Comparison of ENCODE assay signal across 18 cellular contexts in genomic region chr3:129061888-129062834, GRCh38. TPM values are rescaled to one million over a fixed set of nuclear protein-coding genes. Genes with fewer than 3 reads are reported as not detected.
DNase-seq lines count a peak whose midpoint lies in the region; ATAC-seq and TF ChIP-seq lines count a peak whose summit lies in the region.
"Had no signal": no experiment of that assay in that cellular context is flagged by ENCODE, and none has a peak within 500 bp of the region (broad histone marks: within the 10 kb centered on the region; RNA-seq: fewer than 3 reads in every experiment).

No MANE protein-coding gene starts in this region.

- no peak for TF ChIP-seq POLR2A in transverse colon (IDR thresholded peaks at IDR 0.05)

- H3K27ac ChIP-seq in BLaER1 treated with 17β-estradiol and CSF1 and Interleukin-3, amounts not matched to agents 10 nM and 100 nM = peak overlapping the region in 7 of 11 experiments; percentile 32 to 83 (median 69); a peak in 11 of 22 replicates
- H3K27ac ChIP-seq in mucosa of rectum (ENCODE audit: low read depth in 2 of 2, low read length in 2 of 2) (peak overlapping the region; percentile 60 to 92), transverse colon (peak overlapping the region in 3 of 4 donors; percentile 83 to 94 (median 87)), tibial artery (peak overlapping the region in 1 of 2 donors; percentile 45)
- H3K27ac ChIP-seq: SJCRH30 had no signal

- H3K36me3 ChIP-seq in BLaER1 treated with 17β-estradiol and CSF1 and Interleukin-3, amounts not matched to agents 10 nM and 100 nM = no peaks in the 10 kb centered on the region
- no peaks in the 10 kb centered on the region for H3K36me3 ChIP-seq in NT2/D1 (ENCODE audit: insufficient read depth, insufficient read length, low read length)
- H3K36me3 ChIP-seq in mucosa of rectum (ENCODE audit: control insufficient read depth in 2 of 2, insufficient read depth in 2 of 2, low read length in 2 of 2) = no peaks in the 10 kb centered on the region
- no peaks in the 10 kb centered on the region for H3K36me3 ChIP-seq in transverse colon
- no peaks in the 10 kb centered on the region for H3K36me3 ChIP-seq in tibial artery
- H3K36me3 ChIP-seq: SJCRH30 had no signal

- peaks cover 0 to 13% (median 0%) of the 10 kb centered on the region in 11 experiments; a peak in 4 of 22 replicates for H3K27me3 ChIP-seq in BLaER1 treated with 17β-estradiol and CSF1 and Interleukin-3, amounts not matched to agents 10 nM and 100 nM
- H3K27me3 ChIP-seq in NT2/D1 (ENCODE audit: insufficient read depth, insufficient read length) = no peaks in the 10 kb centered on the region
- H3K27me3 ChIP-seq in mucosa of rectum (ENCODE audit: control insufficient read depth in 2 of 2, insufficient read depth in 2 of 2, low read length in 2 of 2) = no peaks in the 10 kb centered on the region
- H3K27me3 ChIP-seq in transverse colon = no peaks in the 10 kb centered on the region
- H3K27me3 ChIP-seq in tibial artery = no peaks in the 10 kb centered on the region

- in situ Hi-C loops in transverse colon (cut with MboI; ENCODE audit: low pct_ligation_motif_present in 1 of 4, low pct_unique_long_range_greater_than_20kb in 1 of 4, low sequenced_read_pairs in 3 of 4) = no loop called here

- no peak for ATAC-seq in HG02763 (IDR thresholded peaks at IDR 0.05; ENCODE audit: unreplicated experiment)

- peak overlapping the region; percentile 87 to 99 (median 97) for H3K4me2 ChIP-seq in BLaER1 treated with 17β-estradiol and CSF1 and Interleukin-3, amounts not matched to agents 10 nM and 100 nM

- H3K9me3 ChIP-seq in BLaER1 treated with 17β-estradiol and CSF1 and Interleukin-3, amounts not matched to agents 10 nM and 100 nM (replicated peaks in 1 of 11) = no peaks in the 10 kb centered on the region
- H3K9me3 ChIP-seq in NT2/D1 (ENCODE audit: insufficient read depth, low read length) (no peaks in the 10 kb centered on the region), mucosa of rectum (ENCODE audit: control insufficient read depth in 2 of 2, low read length in 2 of 2) (no peaks in the 10 kb centered on the region), transverse colon (no peaks in the 10 kb centered on the region), tibial artery (no peaks in the 10 kb centered on the region)
- H3K9me3 ChIP-seq: SJCRH30 had no signal

- 62 to 84% methylated on average over 3 to 24 of the region's 32 CpGs for WGBS in transverse colon (ENCODE audit: low coverage in 1 of 2), 2 donors

- H3K4me1 ChIP-seq in BLaER1 treated with 17β-estradiol and CSF1 and Interleukin-3, amounts not matched to agents 10 nM and 100 nM = peaks cover 47 to 99% (median 97%) of the 10 kb centered on the region in 10 experiments
- H3K4me1 ChIP-seq in NT2/D1 (ENCODE audit: insufficient read depth, insufficient read length) = peaks cover 15% of the 10 kb centered on the region
- peaks cover 54 to 67% of the 10 kb centered on the region in 2 donors for H3K4me1 ChIP-seq in mucosa of rectum (ENCODE audit: control insufficient read depth in 2 of 2, insufficient read depth in 2 of 2, low read length in 2 of 2)
- peaks cover 12 to 62% (median 38%) of the 10 kb centered on the region in 4 donors for H3K4me1 ChIP-seq in transverse colon
- peaks cover 0 to 21% (median 12%) of the 10 kb centered on the region in 4 donors for H3K4me1 ChIP-seq in tibial artery
- H3K4me1 ChIP-seq: SJCRH30 had no signal

- intact Hi-C loops in transverse colon (cut with DNase I; ENCODE audit: low total_unique reads) = no loop called here
- intact Hi-C loops in tibial artery (cut with DNase I; ENCODE audit: low total_unique reads) = no loop called here

- peaks cover 0 to 8% (median 0%) of the 10 kb centered on the region in 11 experiments; a peak in 1 of 22 replicates for H4K20me1 ChIP-seq in BLaER1 treated with 17β-estradiol and CSF1 and Interleukin-3, amounts not matched to agents 10 nM and 100 nM

- peak overlapping the region in 2 of 10 experiments; percentile 34 to 57; a peak in 5 of 20 replicates for H3K4me3 ChIP-seq in BLaER1 treated with 17β-estradiol and CSF1 and Interleukin-3, amounts not matched to agents 10 nM and 100 nM
- H3K4me3 ChIP-seq in NT2/D1 (ENCODE audit: insufficient read length, low read depth) (no peak overlapping the region), mucosa of rectum (ENCODE audit: low read length in 2 of 2) (no peak overlapping the region), transverse colon (no peak overlapping the region), tibial artery (no peak overlapping the region)
- H3K4me3 ChIP-seq: SJCRH30 had no signal

- TF ChIP-seq CTCF in transverse colon (IDR thresholded peaks at IDR 0.05) = no peak
- TF ChIP-seq CTCF in tibial artery (IDR thresholded peaks at IDR 0.05) = no peak

- DNase-seq in NT2/D1 (ENCODE audit: low read depth, low spot score) (no peak), transverse colon (no peak), tibial artery (no peak)
- no peak for DNase-seq in activated CD4-positive, alpha-beta T cell treated with anti-CD3 and anti-CD28 coated beads for 48 hours
- DNase-seq: GDM1, HCEC 1CT, KBM-7, NCI-H1105 treated with DMSO at 0.1 percent for 48 hours, NCI-H1694, NCI-H2081 treated with DMSO at 0.1 percent for 48 hours, NCI-H774, SJCRH30 had no signal

- no peak for TF ChIP-seq EP300 in transverse colon (IDR thresholded peaks at IDR 0.05; ENCODE audit: low read depth)

- H3K9ac ChIP-seq in BLaER1 treated with 17β-estradiol and CSF1 and Interleukin-3, amounts not matched to agents 10 nM and 100 nM = peak overlapping the region in 7 of 11 experiments; percentile 50 to 76 (median 67); a peak in 14 of 22 replicates
- peak overlapping the region; percentile 6 for H3K9ac ChIP-seq in NT2/D1 (ENCODE audit: insufficient read length, low read depth)
- H3K9ac ChIP-seq in mucosa of rectum (ENCODE audit: low read depth in 1 of 2, low read length in 2 of 2) = peak overlapping the region in 1 of 2 donors; percentile 50

RNA-seq across cellular contexts. Expression of gene GP9, which starts 1.6 kb away (rescaled TPM):
- 1 to 10 TPM in 1 of 4 donors, under 1 TPM in 1, not detected in 2; 0.64 to 1.2 TPM for total RNA-seq in transverse colon
- total RNA-seq: A673, Daoy, NCI-H460, SJCRH30 had no signal

RNA-seq across cellular contexts. Expression of gene RAB43, which starts 59.4 kb away (rescaled TPM):
- 10 to 100 TPM; 23.1 to 40.4 (median 31.3) TPM for total RNA-seq in transverse colon
